In the genomic region with DNA sequence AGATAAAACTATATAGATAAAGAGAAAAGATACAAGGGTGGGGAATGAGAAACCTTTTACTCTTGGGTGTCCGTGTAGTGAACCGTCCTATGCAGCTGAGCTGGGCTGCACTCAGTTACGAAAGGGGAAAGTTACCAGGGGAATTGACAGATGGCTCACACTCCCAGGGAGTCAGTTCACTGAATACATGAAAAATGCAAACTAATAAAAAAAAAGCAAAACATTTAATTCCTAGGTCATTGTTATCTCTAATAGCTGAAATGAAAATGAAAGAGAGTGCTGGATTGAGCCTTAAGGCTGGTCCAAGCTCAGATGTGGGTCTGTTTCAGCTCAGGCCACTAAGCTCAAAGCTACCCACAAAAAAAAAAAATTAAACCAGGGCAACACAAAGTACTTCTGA, we compare ENCODE assay signal across 1 cellular context.
TF ChIP-seq lines count a peak whose summit lies in the region.

No MANE protein-coding gene starts in this region.

TF ChIP-seq in SK-N-SH, 30 proteins besides CTCF, POLR2A, EP300 and RAD21 (continued from another document):
- TF ChIP-seq, protein P1, sequence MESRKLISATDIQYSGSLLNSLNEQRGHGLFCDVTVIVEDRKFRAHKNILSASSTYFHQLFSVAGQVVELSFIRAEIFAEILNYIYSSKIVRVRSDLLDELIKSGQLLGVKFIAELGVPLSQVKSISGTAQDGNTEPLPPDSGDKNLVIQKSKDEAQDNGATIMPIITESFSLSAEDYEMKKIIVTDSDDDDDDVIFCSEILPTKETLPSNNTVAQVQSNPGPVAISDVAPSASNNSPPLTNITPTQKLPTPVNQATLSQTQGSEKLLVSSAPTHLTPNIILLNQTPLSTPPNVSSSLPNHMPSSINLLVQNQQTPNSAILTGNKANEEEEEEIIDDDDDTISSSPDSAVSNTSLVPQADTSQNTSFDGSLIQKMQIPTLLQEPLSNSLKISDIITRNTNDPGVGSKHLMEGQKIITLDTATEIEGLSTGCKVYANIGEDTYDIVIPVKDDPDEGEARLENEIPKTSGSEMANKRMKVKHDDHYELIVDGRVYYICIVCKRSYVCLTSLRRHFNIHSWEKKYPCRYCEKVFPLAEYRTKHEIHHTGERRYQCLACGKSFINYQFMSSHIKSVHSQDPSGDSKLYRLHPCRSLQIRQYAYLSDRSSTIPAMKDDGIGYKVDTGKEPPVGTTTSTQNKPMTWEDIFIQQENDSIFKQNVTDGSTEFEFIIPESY (IDR thresholded peaks at IDR 0.05; ENCODE audit: borderline replicate concordance, low read depth): no peak
- TF ChIP-seq, protein P2, sequence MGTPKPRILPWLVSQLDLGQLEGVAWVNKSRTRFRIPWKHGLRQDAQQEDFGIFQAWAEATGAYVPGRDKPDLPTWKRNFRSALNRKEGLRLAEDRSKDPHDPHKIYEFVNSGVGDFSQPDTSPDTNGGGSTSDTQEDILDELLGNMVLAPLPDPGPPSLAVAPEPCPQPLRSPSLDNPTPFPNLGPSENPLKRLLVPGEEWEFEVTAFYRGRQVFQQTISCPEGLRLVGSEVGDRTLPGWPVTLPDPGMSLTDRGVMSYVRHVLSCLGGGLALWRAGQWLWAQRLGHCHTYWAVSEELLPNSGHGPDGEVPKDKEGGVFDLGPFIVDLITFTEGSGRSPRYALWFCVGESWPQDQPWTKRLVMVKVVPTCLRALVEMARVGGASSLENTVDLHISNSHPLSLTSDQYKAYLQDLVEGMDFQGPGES (IDR thresholded peaks at IDR 0.05; ENCODE audit: low read depth, low read length): no peak
